1 cellular context compared by ENCODE assay signal in the genomic region with DNA sequence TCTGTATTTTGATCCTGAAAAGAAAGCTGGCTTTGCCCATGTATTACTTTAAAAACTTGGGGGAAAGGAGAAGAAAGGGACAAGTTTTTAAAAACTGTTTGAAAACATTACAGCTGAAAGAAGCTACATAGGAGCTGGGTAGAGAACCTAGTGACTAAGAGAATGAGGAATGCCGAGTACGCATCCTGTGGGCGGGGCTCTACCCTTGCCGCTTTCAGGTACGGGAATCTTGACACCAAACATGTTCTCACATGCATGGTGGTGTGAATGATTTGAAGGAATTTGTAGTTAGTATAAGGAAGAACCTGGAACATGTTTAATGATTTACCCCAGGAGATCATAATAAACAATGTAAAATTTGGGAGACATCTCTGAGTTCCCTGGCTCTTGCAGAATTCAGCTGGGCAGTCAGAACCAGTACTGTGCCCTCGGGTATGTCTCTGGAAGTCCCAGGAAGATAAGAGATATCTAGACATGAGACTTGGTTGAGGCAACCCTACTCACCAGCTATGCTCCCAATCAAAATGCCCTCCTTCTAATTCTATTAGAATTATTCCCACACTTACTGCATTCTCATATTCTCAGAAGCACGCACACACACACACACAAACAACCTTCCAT.
TF ChIP-seq lines count a peak whose summit lies in the region.

No MANE protein-coding gene starts in this region.

TF ChIP-seq in GM23338, 12 proteins besides CTCF, POLR2A, EP300 and RAD21 (continued from another document):
- TF ChIP-seq, protein P1, sequence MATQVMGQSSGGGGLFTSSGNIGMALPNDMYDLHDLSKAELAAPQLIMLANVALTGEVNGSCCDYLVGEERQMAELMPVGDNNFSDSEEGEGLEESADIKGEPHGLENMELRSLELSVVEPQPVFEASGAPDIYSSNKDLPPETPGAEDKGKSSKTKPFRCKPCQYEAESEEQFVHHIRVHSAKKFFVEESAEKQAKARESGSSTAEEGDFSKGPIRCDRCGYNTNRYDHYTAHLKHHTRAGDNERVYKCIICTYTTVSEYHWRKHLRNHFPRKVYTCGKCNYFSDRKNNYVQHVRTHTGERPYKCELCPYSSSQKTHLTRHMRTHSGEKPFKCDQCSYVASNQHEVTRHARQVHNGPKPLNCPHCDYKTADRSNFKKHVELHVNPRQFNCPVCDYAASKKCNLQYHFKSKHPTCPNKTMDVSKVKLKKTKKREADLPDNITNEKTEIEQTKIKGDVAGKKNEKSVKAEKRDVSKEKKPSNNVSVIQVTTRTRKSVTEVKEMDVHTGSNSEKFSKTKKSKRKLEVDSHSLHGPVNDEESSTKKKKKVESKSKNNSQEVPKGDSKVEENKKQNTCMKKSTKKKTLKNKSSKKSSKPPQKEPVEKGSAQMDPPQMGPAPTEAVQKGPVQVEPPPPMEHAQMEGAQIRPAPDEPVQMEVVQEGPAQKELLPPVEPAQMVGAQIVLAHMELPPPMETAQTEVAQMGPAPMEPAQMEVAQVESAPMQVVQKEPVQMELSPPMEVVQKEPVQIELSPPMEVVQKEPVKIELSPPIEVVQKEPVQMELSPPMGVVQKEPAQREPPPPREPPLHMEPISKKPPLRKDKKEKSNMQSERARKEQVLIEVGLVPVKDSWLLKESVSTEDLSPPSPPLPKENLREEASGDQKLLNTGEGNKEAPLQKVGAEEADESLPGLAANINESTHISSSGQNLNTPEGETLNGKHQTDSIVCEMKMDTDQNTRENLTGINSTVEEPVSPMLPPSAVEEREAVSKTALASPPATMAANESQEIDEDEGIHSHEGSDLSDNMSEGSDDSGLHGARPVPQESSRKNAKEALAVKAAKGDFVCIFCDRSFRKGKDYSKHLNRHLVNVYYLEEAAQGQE (IDR thresholded peaks at IDR 0.05; ENCODE audit: unreplicated experiment): no peak
- TF ChIP-seq, protein P2, sequence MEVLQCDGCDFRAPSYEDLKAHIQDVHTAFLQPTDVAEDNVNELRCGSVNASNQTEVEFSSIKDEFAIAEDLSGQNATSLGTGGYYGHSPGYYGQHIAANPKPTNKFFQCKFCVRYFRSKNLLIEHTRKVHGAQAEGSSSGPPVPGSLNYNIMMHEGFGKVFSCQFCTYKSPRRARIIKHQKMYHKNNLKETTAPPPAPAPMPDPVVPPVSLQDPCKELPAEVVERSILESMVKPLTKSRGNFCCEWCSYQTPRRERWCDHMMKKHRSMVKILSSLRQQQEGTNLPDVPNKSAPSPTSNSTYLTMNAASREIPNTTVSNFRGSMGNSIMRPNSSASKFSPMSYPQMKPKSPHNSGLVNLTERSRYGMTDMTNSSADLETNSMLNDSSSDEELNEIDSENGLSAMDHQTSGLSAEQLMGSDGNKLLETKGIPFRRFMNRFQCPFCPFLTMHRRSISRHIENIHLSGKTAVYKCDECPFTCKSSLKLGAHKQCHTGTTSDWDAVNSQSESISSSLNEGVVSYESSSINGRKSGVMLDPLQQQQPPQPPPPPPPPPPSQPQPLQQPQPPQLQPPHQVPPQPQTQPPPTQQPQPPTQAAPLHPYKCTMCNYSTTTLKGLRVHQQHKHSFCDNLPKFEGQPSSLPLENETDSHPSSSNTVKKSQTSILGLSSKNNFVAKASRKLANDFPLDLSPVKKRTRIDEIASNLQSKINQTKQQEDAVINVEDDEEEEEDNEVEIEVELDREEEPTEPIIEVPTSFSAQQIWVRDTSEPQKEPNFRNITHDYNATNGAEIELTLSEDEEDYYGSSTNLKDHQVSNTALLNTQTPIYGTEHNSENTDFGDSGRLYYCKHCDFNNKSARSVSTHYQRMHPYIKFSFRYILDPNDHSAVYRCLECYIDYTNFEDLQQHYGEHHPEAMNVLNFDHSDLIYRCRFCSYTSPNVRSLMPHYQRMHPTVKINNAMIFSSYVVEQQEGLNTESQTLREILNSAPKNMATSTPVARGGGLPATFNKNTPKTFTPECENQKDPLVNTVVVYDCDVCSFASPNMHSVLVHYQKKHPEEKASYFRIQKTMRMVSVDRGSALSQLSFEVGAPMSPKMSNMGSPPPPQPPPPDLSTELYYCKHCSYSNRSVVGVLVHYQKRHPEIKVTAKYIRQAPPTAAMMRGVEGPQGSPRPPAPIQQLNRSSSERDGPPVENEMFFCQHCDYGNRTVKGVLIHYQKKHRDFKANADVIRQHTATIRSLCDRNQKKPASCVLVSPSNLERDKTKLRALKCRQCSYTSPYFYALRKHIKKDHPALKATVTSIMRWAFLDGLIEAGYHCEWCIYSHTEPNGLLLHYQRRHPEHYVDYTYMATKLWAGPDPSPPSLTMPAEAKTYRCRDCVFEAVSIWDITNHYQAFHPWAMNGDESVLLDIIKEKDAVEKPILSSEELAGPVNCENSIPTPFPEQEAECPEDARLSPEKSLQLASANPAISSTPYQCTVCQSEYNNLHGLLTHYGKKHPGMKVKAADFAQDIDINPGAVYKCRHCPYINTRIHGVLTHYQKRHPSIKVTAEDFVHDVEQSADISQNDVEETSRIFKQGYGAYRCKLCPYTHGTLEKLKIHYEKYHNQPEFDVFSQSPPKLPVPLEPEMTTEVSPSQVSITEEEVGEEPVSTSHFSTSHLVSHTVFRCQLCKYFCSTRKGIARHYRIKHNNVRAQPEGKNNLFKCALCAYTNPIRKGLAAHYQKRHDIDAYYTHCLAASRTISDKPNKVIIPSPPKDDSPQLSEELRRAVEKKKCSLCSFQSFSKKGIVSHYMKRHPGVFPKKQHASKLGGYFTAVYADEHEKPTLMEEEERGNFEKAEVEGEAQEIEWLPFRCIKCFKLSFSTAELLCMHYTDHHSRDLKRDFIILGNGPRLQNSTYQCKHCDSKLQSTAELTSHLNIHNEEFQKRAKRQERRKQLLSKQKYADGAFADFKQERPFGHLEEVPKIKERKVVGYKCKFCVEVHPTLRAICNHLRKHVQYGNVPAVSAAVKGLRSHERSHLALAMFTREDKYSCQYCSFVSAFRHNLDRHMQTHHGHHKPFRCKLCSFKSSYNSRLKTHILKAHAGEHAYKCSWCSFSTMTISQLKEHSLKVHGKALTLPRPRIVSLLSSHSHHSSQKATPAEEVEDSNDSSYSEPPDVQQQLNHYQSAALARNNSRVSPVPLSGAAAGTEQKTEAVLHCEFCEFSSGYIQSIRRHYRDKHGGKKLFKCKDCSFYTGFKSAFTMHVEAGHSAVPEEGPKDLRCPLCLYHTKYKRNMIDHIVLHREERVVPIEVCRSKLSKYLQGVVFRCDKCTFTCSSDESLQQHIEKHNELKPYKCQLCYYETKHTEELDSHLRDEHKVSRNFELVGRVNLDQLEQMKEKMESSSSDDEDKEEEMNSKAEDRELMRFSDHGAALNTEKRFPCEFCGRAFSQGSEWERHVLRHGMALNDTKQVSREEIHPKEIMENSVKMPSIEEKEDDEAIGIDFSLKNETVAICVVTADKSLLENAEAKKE (CRISPR knock-in tag; IDR thresholded peaks at IDR 0.05): no peak
